In the genomic region with DNA sequence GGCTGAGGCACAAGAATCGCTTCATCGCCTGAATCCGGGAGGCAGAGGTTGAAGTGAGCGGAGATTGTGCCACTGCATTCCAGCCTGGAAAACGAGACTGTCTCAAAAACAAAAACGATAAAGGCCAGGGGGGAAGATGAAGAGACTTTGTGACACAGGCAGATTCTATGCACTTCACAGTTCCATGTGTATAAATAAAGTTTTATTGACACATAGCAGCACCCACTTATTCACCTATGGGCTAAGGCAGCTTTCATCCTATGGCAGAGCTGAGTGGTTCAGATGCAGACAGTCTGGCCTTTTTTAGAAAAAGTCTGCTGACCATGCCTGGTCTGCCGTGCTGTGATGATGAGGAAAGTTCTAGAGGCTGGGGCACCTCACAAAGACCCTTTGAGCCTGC, we compare ENCODE assay signal across 25 cellular contexts. TPM values are rescaled to one million over a fixed set of nuclear protein-coding genes. Genes with fewer than 3 reads are reported as not detected.
"Had no signal": no experiment of that assay in that cellular context is flagged by ENCODE, and none has a peak within 500 bp of the region (broad histone marks: within the 10 kb centered on the region; RNA-seq: fewer than 3 reads in every experiment).

No MANE protein-coding gene starts in this region.

- H3K9me3 ChIP-seq: colonic mucosa, prostate gland, right atrium auricular region, sigmoid colon, thoracic aorta, tibial nerve, upper lobe of right lung, uterus had no signal

- ATAC-seq: left lobe of liver; natural killer cell; stimulated activated memory B cell treated with anti-CD40 and anti-IgM and Interleukin-4, amounts not matched to agents 10 μg/mL and 1 μg/mL and 100 μg/mL, for 72 hours; stimulated activated naive CD8-positive, alpha-beta T cell treated with anti-CD3 and anti-CD28 coated beads, Interleukin-15, Interleukin-2, amounts not matched to agents 100 U/mL and 50 U/mL, for 24 hours; upper lobe of right lung had no signal

- FAIRE-seq: endothelial cell of umbilical vein, frontal cortex, kidney had no signal

- H3K27me3 Mint-ChIP-seq: dendritic cell treated with granulocyte-macrophage colony-stimulating factor and Interleukin-4, amounts not matched to agents 40 ng/mL and 50 ng/mL, for 4 days; memory B cell; stimulated activated memory B cell treated with anti-CD40 and anti-IgM and Interleukin-4, amounts not matched to agents 10 μg/mL and 1 μg/mL and 100 μg/mL, for 72 hours had no signal

- H3K4me1 ChIP-seq: colonic mucosa, prostate gland had no signal

- H3K4me3 Mint-ChIP-seq: dendritic cell treated with granulocyte-macrophage colony-stimulating factor and Interleukin-4, amounts not matched to agents 40 ng/mL and 50 ng/mL, for 4 days; memory B cell; natural killer cell; stimulated activated memory B cell treated with anti-CD40 and anti-IgM and Interleukin-4, amounts not matched to agents 10 μg/mL and 1 μg/mL and 100 μg/mL, for 72 hours had no signal

- H3K36me3 ChIP-seq: colonic mucosa, prostate gland, right atrium auricular region, sigmoid colon, thoracic aorta, upper lobe of right lung, uterus had no signal

- H3K36me3 Mint-ChIP-seq: memory B cell, natural killer cell had no signal

- H3K27me3 ChIP-seq: colonic mucosa, hepatocyte, right atrium auricular region, sigmoid colon, tibial nerve, upper lobe of right lung, uterus had no signal

- H3K4me3 ChIP-seq: colonic mucosa, hepatocyte, lung, prostate gland, right atrium auricular region, sigmoid colon, thoracic aorta, tibial nerve, upper lobe of right lung, uterus had no signal

- H3K4me2 ChIP-seq: hepatocyte had no signal

- H3K9me3 Mint-ChIP-seq: dendritic cell treated with granulocyte-macrophage colony-stimulating factor and Interleukin-4, amounts not matched to agents 40 ng/mL and 50 ng/mL, for 4 days; memory B cell; natural killer cell; stimulated activated memory B cell treated with anti-CD40 and anti-IgM and Interleukin-4, amounts not matched to agents 10 μg/mL and 1 μg/mL and 100 μg/mL, for 72 hours had no signal

- DNase-seq: colonic mucosa; effector memory CD4-positive, alpha-beta T cell; head of caudate nucleus; kidney; natural killer cell; sigmoid colon; stimulated activated CD4-positive, alpha-beta T cell treated with anti-CD3 and anti-CD28 coated beads, Interleukin-2, amount 100 ng/mL, for 24 hours; stimulated activated CD4-positive, alpha-beta T cell treated with anti-CD3 and anti-CD28 coated beads, Interleukin-4, amount 100 ng/mL, for 24 hours; stimulated activated naive CD8-positive, alpha-beta T cell treated with anti-CD3 and anti-CD28 coated beads, Interleukin-15, Interleukin-2, amounts not matched to agents 100 U/mL and 50 U/mL, for 24 hours; substantia nigra; upper lobe of right lung; uterus had no signal

- H2AFZ ChIP-seq: hepatocyte had no signal

- H3K27ac Mint-ChIP-seq: dendritic cell treated with granulocyte-macrophage colony-stimulating factor and Interleukin-4, amounts not matched to agents 40 ng/mL and 50 ng/mL, for 4 days; memory B cell; natural killer cell; stimulated activated memory B cell treated with anti-CD40 and anti-IgM and Interleukin-4, amounts not matched to agents 10 μg/mL and 1 μg/mL and 100 μg/mL, for 72 hours had no signal

- H3K27ac ChIP-seq: colonic mucosa, hepatocyte, prostate gland, right atrium auricular region, sigmoid colon, thoracic aorta, tibial nerve, upper lobe of right lung, uterus had no signal

RNA-seq across cellular contexts. Expression of a gene that starts 24.8 kb away (rescaled TPM):
- polyA plus RNA-seq: neural cell had no signal
